ENCODE assay signal across 1 cellular context in genomic region chr15:73633111-73633990, GRCh38.
A peak's percentile ranks its signal among the peaks of the same experiment; 100 is the strongest.
TF ChIP-seq lines count a peak whose summit lies in the region.

TSS of gene NPTN (minus strand) at chr15:73633389. CDS start at chr15:73633215, 174 bp downstream.

TF ChIP-seq in HEK293, 187 proteins besides CTCF, POLR2A, EP300 and RAD21 (continued from another document and continues in another):
- TF ChIP-seq ZNF398 (tag by site-specific recombination; IDR thresholded peaks at IDR 0.05) = peak; percentile 95
- peak; percentile 74 for TF ChIP-seq KLF8 (tag by site-specific recombination; IDR thresholded peaks at IDR 0.05)
- TF ChIP-seq ZNF280C (tag by site-specific recombination; IDR thresholded peaks at IDR 0.05) = no peak
- TF ChIP-seq ZNF214 (tag by site-specific recombination; IDR thresholded peaks at IDR 0.05; ENCODE audit: borderline replicate concordance) = no peak
- peak; percentile 93 for TF ChIP-seq SP3 (tag by site-specific recombination; IDR thresholded peaks at IDR 0.05)
- no peak for TF ChIP-seq ZSCAN30 (tag by site-specific recombination; IDR thresholded peaks at IDR 0.05)
- TF ChIP-seq GLIS2 (tag by site-specific recombination; IDR thresholded peaks at IDR 0.05) = no peak
- TF ChIP-seq ZNF48 (tag by site-specific recombination; IDR thresholded peaks at IDR 0.05) = no peak
- TF ChIP-seq BCL11A (tag by site-specific recombination; IDR thresholded peaks at IDR 0.05; ENCODE audit: low read depth) = no peak
- TF ChIP-seq YY1 (tag by site-specific recombination; IDR thresholded peaks at IDR 0.05) = no peak
- TF ChIP-seq YY2 (tag by site-specific recombination; IDR thresholded peaks at IDR 0.05) = peak; percentile 46; the same call in 1 of the 2 replicates
- TF ChIP-seq ZNF148 (tag by site-specific recombination; IDR thresholded peaks at IDR 0.05; ENCODE audit: borderline replicate concordance) = no peak
- TF ChIP-seq ZNF768 (tag by site-specific recombination; IDR thresholded peaks at IDR 0.05) = no peak
- TF ChIP-seq ZNF76 (tag by site-specific recombination; IDR thresholded peaks at IDR 0.05; ENCODE audit: borderline replicate concordance, low read depth) = peak; percentile 85
- no peak for TF ChIP-seq ZNF791 (tag by site-specific recombination; IDR thresholded peaks at IDR 0.05)
- no peak for TF ChIP-seq ZFP41 (tag by site-specific recombination; IDR thresholded peaks at IDR 0.05; ENCODE audit: borderline replicate concordance)
- TF ChIP-seq ZNF341 (tag by site-specific recombination; IDR thresholded peaks at IDR 0.05; ENCODE audit: low read depth) = peak; percentile 96
- TF ChIP-seq ZNF530 (tag by site-specific recombination; IDR thresholded peaks at IDR 0.05; ENCODE audit: low read depth) = no peak
- peak; percentile 76 for TF ChIP-seq ZBTB26 (tag by site-specific recombination; optimal IDR thresholded peaks at IDR 0.05)
- TF ChIP-seq ZNF26 (tag by site-specific recombination; IDR thresholded peaks at IDR 0.05) = no peak
- TF ChIP-seq OSR2 (tag by site-specific recombination; IDR thresholded peaks at IDR 0.05) = no peak
- TF ChIP-seq ZNF670 (tag by site-specific recombination; IDR thresholded peaks at IDR 0.05; ENCODE audit: low read depth) = no peak
- TF ChIP-seq ZNF692 (tag by site-specific recombination; IDR thresholded peaks at IDR 0.05) = peak; percentile 53
- TF ChIP-seq BCL11B (tag by site-specific recombination; IDR thresholded peaks at IDR 0.05; ENCODE audit: low read depth) = no peak
- no peak for TF ChIP-seq TCF7L2 (IDR thresholded peaks at IDR 0.05; ENCODE audit: borderline replicate concordance, low read depth, low read length)
- TF ChIP-seq ZSCAN4 (tag by site-specific recombination; IDR thresholded peaks at IDR 0.05) = no peak
- TF ChIP-seq MYNN (tag by site-specific recombination; IDR thresholded peaks at IDR 0.05; ENCODE audit: borderline replicate concordance) = no peak
- TF ChIP-seq ZNF324 (tag by site-specific recombination; IDR thresholded peaks at IDR 0.05) = peak; percentile 52; the same call in 1 of the 2 replicates
- peak; percentile 92 for TF ChIP-seq KLF16 (tag by site-specific recombination; IDR thresholded peaks at IDR 0.05)
- TF ChIP-seq ZXDB (tag by site-specific recombination; IDR thresholded peaks at IDR 0.05) = peak; percentile 78
- no peak for TF ChIP-seq ZSCAN5A (tag by site-specific recombination; IDR thresholded peaks at IDR 0.05)
- TF ChIP-seq ZBTB1 (tag by site-specific recombination; IDR thresholded peaks at IDR 0.05) = no peak
- TF ChIP-seq AEBP2 (tag by site-specific recombination; IDR thresholded peaks at IDR 0.05; ENCODE audit: borderline replicate concordance) = no peak
- TF ChIP-seq ZNF155 (tag by site-specific recombination; IDR thresholded peaks at IDR 0.05) = no peak
- TF ChIP-seq ZNF792 (tag by site-specific recombination; IDR thresholded peaks at IDR 0.05) = no peak
- TF ChIP-seq ZNF335 (tag by site-specific recombination; conservative IDR thresholded peaks at IDR 0.05) = no peak; the same call in 1 of the 2 replicates
- TF ChIP-seq ZFP3 (tag by site-specific recombination; IDR thresholded peaks at IDR 0.05; ENCODE audit: low read depth) = 0 out of 2 replicates have a peak, but pooled peaks have one; percentile 22
- peak; percentile 84; the same call in 1 of the 2 replicates for TF ChIP-seq GLI4 (tag by site-specific recombination; IDR thresholded peaks at IDR 0.05)
- TF ChIP-seq ZNF416 (tag by site-specific recombination; IDR thresholded peaks at IDR 0.05) = no peak
- TF ChIP-seq ZNF558 (tag by site-specific recombination; IDR thresholded peaks at IDR 0.05) = no peak
- TF ChIP-seq ZNF18 (tag by site-specific recombination; IDR thresholded peaks at IDR 0.05) = no peak
- no peak for TF ChIP-seq ZNF544 (tag by site-specific recombination; IDR thresholded peaks at IDR 0.05)
- peak; percentile 47; the same call in 1 of the 2 replicates for TF ChIP-seq ZNF423 (tag by site-specific recombination; IDR thresholded peaks at IDR 0.05)
- TF ChIP-seq ZSCAN23 (tag by site-specific recombination; IDR thresholded peaks at IDR 0.05) = no peak
- no peak for TF ChIP-seq ZNF677 (tag by site-specific recombination; IDR thresholded peaks at IDR 0.05)
- TF ChIP-seq ZNF132 (tag by site-specific recombination; IDR thresholded peaks at IDR 0.05; ENCODE audit: borderline replicate concordance) = no peak
- peak; percentile 87 for TF ChIP-seq ZNF366 (tag by site-specific recombination; conservative IDR thresholded peaks at IDR 0.05)
- TF ChIP-seq ZNF114 (tag by site-specific recombination; IDR thresholded peaks at IDR 0.05) = no peak
- TF ChIP-seq ZNF843 (tag by site-specific recombination; IDR thresholded peaks at IDR 0.05) = peak; percentile 61
- peak; percentile 90 for TF ChIP-seq ZNF501 (tag by site-specific recombination; IDR thresholded peaks at IDR 0.05)
- TF ChIP-seq ZNF600 (tag by site-specific recombination; IDR thresholded peaks at IDR 0.05) = no peak; the same call in 1 of the 2 replicates
- no peak for TF ChIP-seq ZFP37 (tag by site-specific recombination; IDR thresholded peaks at IDR 0.05)
- TF ChIP-seq ZFHX2 (tag by site-specific recombination; conservative IDR thresholded peaks at IDR 0.05) = peak; percentile 57; the same call in 1 of the 2 replicates
- TF ChIP-seq PRDM1 (tag by site-specific recombination; IDR thresholded peaks at IDR 0.05) = 0 out of 2 replicates have a peak, but pooled peaks have one; percentile 6
